Comparison of ENCODE assay signal across 1 cellular context in genomic region chr11:66541892-66542291, GRCh38.
TF ChIP-seq lines count a peak whose summit lies in the region.

No MANE protein-coding gene starts in this region.

TF ChIP-seq in GM12878, 131 proteins besides CTCF, POLR2A, EP300 and RAD21:
- TF ChIP-seq MEF2B (IDR thresholded peaks at IDR 0.05; ENCODE audit: partially characterized antibody, poor library complexity, severe bottlenecking) (no peak), RFX5 (IDR thresholded peaks at IDR 0.05; ENCODE audit: low read depth, low read length) (no peak), BCL11A (IDR thresholded peaks at IDR 0.05; ENCODE audit: low read depth, low read length) (no peak), SP1 (IDR thresholded peaks at IDR 0.05; ENCODE audit: low read depth, low read length) (no peak), ZBED1 (IDR thresholded peaks at IDR 0.05; ENCODE audit: borderline replicate concordance) (no peak), IKZF2 (IDR thresholded peaks at IDR 0.05) (no peak), IRF3 (IDR thresholded peaks at IDR 0.05) (no peak), POU2F2 (IDR thresholded peaks at IDR 0.05; ENCODE audit: borderline replicate concordance, low read depth, low read length) (no peak), RELA (IDR thresholded peaks at IDR 0.05; ENCODE audit: borderline replicate concordance, partially characterized antibody) (no peak), HDAC6 (IDR thresholded peaks at IDR 0.05; ENCODE audit: unreplicated experiment) (no peak)
- TF ChIP-seq, protein P1, sequence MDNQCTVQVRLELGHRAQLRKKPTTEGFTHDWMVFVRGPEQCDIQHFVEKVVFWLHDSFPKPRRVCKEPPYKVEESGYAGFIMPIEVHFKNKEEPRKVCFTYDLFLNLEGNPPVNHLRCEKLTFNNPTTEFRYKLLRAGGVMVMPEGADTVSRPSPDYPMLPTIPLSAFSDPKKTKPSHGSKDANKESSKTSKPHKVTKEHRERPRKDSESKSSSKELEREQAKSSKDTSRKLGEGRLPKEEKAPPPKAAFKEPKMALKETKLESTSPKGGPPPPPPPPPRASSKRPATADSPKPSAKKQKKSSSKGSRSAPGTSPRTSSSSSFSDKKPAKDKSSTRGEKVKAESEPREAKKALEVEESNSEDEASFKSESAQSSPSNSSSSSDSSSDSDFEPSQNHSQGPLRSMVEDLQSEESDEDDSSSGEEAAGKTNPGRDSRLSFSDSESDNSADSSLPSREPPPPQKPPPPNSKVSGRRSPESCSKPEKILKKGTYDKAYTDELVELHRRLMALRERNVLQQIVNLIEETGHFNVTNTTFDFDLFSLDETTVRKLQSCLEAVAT (IDR thresholded peaks at IDR 0.05) = no peak
- TF ChIP-seq, protein P2, sequence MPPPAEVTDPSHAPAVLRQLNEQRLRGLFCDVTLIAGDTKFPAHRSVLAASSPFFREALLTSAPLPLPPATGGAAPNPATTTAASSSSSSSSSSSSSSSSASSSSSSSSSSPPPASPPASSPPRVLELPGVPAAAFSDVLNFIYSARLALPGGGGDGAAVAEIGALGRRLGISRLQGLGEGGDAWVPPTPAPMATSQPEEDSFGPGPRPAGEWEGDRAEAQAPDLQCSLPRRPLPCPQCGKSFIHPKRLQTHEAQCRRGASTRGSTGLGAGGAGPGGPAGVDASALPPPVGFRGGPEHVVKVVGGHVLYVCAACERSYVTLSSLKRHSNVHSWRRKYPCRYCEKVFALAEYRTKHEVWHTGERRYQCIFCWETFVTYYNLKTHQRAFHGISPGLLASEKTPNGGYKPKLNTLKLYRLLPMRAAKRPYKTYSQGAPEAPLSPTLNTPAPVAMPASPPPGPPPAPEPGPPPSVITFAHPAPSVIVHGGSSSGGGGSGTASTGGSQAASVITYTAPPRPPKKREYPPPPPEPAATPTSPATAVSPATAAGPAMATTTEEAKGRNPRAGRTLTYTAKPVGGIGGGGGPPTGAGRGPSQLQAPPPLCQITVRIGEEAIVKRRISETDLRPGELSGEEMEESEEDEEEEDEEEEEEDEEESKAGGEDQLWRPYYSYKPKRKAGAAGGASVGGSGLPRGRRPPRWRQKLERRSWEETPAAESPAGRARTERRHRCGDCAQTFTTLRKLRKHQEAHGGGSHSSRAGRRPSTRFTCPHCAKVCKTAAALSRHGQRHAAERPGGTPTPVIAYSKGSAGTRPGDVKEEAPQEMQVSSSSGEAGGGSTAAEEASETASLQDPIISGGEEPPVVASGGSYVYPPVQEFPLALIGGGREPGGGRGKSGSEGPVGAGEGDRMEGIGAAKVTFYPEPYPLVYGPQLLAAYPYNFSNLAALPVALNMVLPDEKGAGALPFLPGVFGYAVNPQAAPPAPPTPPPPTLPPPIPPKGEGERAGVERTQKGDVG (CRISPR knock-in tag; IDR thresholded peaks at IDR 0.05) = no peak
